ENCODE assay signal across 8 cellular contexts in the genomic region with DNA sequence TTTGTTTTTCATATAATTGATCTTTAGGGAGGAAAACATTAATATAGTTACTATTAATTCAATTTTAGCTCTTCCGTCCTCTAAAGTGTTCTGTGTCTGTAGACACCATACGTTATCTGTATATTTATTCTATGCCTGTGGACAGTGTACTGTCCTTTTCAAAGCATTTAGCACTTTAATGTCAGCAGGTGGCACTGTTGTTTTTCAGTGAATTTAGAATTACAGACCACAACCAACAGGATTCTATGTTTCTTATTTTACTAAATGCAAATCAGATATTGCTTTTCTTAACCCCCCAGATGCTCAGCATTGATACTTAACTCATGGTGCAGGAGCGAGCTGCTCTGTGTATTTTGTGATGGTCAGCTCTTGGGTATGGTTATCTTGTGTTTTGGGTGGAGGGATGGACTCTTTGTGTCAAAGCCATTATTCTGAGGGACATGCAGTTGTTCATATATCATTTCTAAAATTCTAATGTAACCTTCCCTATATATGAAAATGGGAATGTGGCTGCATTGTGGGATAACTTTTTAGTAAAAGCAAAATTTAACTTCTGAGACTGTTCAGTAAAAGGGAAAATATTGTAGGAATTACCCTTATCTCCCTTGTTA.
A peak's percentile ranks its signal among the peaks of the same experiment; 100 is the strongest.
DNase-seq lines count a peak whose midpoint lies in the region; ATAC-seq, FAIRE-seq and TF ChIP-seq lines count a peak whose summit lies in the region.

No MANE protein-coding gene starts in this region.

- TF ChIP-seq CTCF in brain microvascular endothelial cell (IDR thresholded peaks at IDR 0.05; ENCODE audit: low read depth, low read length, missing control alignments): peak; percentile 53

- H3K4me1 Mint-ChIP-seq in CD4-positive, CD25-positive, alpha-beta regulatory T cell: peaks cover 0 to 26% (median 5%) of the 10 kb centered on the region in 4 donors
- peaks cover 3% of the 10 kb centered on the region for H3K4me1 Mint-ChIP-seq in memory B cell

- no peaks in the 10 kb centered on the region for H3K9me3 ChIP-seq in CD4-positive, CD25-positive, alpha-beta regulatory T cell (ENCODE audit: control insufficient read depth in 2 of 2, low read length in 2 of 2)

- H3K4me3 ChIP-seq in CD4-positive, CD25-positive, alpha-beta regulatory T cell (ENCODE audit: low read depth, low read length): no peak overlapping the region
- H3K4me3 ChIP-seq in brain microvascular endothelial cell (ENCODE audit: low read depth, low read length): no peak overlapping the region

- no peaks in the 10 kb centered on the region for H3K4me1 ChIP-seq in CD4-positive, CD25-positive, alpha-beta regulatory T cell (ENCODE audit: control insufficient read depth, insufficient read depth, low read length, poor library complexity, severe bottlenecking)

- no peaks in the 10 kb centered on the region for H3K27me3 Mint-ChIP-seq in CD4-positive, CD25-positive, alpha-beta regulatory T cell
- H3K27me3 Mint-ChIP-seq in memory B cell: no peaks in the 10 kb centered on the region

- H3K27ac ChIP-seq in CD4-positive, CD25-positive, alpha-beta regulatory T cell (ENCODE audit: insufficient read depth, low read length, poor library complexity, severe bottlenecking): no peak overlapping the region
- H3K27ac ChIP-seq in brain microvascular endothelial cell: no peak overlapping the region

- DNase-seq in CD4-positive, CD25-positive, alpha-beta regulatory T cell: peak in 2 of 3 donors; percentile 43 to 51
- DNase-seq in GM19239 (ENCODE audit: insufficient read length, low spot score): no peak
- DNase-seq in NCI-H2107 (lab: John Stamatoyannopoulos, UW): peak; percentile 13
- peak; percentile 50 for DNase-seq in brain microvascular endothelial cell
- peak in 1 of 2 donors; percentile 9 for DNase-seq in memory B cell (ENCODE audit: low spot score in 2 of 2)
- no peak for DNase-seq in NCI-H2081 treated with DMSO at 0.1 percent for 48 hours (lab: John Stamatoyannopoulos, UW)
- DNase-seq in NCI-H2029 (lab: John Stamatoyannopoulos, UW): no peak

- no peak overlapping the region for H3K27ac Mint-ChIP-seq in CD4-positive, CD25-positive, alpha-beta regulatory T cell
- no peak overlapping the region for H3K27ac Mint-ChIP-seq in memory B cell

- peak; percentile 73 for FAIRE-seq in GM19239 (lab: Jason Lieb, UNC)

- no peak overlapping the region for H3K4me3 Mint-ChIP-seq in CD4-positive, CD25-positive, alpha-beta regulatory T cell
- no peak overlapping the region for H3K4me3 Mint-ChIP-seq in memory B cell

- no peak for ATAC-seq in CD4-positive, CD25-positive, alpha-beta regulatory T cell (ENCODE audit: low read depth in 2 of 2)
- ATAC-seq in memory B cell (ENCODE audit: low read depth) (peak; percentile 60), GM21717 (IDR thresholded peaks at IDR 0.05; ENCODE audit: unreplicated experiment) (no peak)

- H3K36me3 Mint-ChIP-seq in CD4-positive, CD25-positive, alpha-beta regulatory T cell: peaks cover 32% of the 10 kb centered on the region
- peaks cover 29% of the 10 kb centered on the region for H3K36me3 Mint-ChIP-seq in memory B cell

- in situ Hi-C loops in brain microvascular endothelial cell (cut with HindIII; ENCODE audit: low pct_ligation_motif_present, low sequenced_read_pairs): no loop called here

- no peaks in the 10 kb centered on the region for H3K9me3 Mint-ChIP-seq in CD4-positive, CD25-positive, alpha-beta regulatory T cell
- no peaks in the 10 kb centered on the region for H3K9me3 Mint-ChIP-seq in memory B cell

- no peaks in the 10 kb centered on the region for H3K27me3 ChIP-seq in CD4-positive, CD25-positive, alpha-beta regulatory T cell (ENCODE audit: control insufficient read depth, insufficient read depth, low read length)
- H3K27me3 ChIP-seq in brain microvascular endothelial cell (replicated peaks): no peaks in the 10 kb centered on the region

- peaks cover 40% of the 10 kb centered on the region for H3K36me3 ChIP-seq in CD4-positive, CD25-positive, alpha-beta regulatory T cell (ENCODE audit: control insufficient read depth, insufficient read depth, low read length)
- H3K36me3 ChIP-seq in brain microvascular endothelial cell (replicated peaks): peaks cover 14% of the 10 kb centered on the region

Comparison
In these comparisons a context has a peak if more than half of its experiments do, and no peak if none do; other contexts are left out.
1. DNase-seq: peak in CD4-positive, CD25-positive, alpha-beta regulatory T cell (2 of 3), NCI-H2107 (single experiment) and brain microvascular endothelial cell (single experiment); none in GM19239 (single experiment), NCI-H2081 treated with DMSO at 0.1 percent for 48 hours (single experiment) and NCI-H2029 (single experiment).